ENCODE assay signal across 13 cellular contexts in genomic region chr19:45170146-45171106, GRCh38. TPM values are rescaled to one million over a fixed set of nuclear protein-coding genes. Genes with fewer than 3 reads are reported as not detected.
A peak's percentile ranks its signal among the peaks of the same experiment; 100 is the strongest.
DNase-seq lines count a peak whose midpoint lies in the region; ATAC-seq and TF ChIP-seq lines count a peak whose summit lies in the region.
"Had no signal": no experiment of that assay in that cellular context is flagged by ENCODE, and none has a peak within 500 bp of the region (broad histone marks: within the 10 kb centered on the region; RNA-seq: fewer than 3 reads in every experiment).

No MANE protein-coding gene starts in this region.

- H3K9ac ChIP-seq in colonic mucosa (ENCODE audit: low read depth in 2 of 2, low read length in 2 of 2): no peak overlapping the region

- no peaks in the 10 kb centered on the region for H3K4me1 ChIP-seq in colonic mucosa
- peaks cover 73 to 80% of the 10 kb centered on the region in 2 experiments for H3K4me1 ChIP-seq in neutrophil (ENCODE audit: control insufficient read depth in 1 of 2, insufficient read depth in 1 of 2, low read depth in 1 of 2, low read length in 1 of 2)
- H3K4me1 ChIP-seq: A549 had no signal

- H3K27ac ChIP-seq in KOPT-K1 (ENCODE audit: low read depth, low read length, poor library complexity, severe bottlenecking) (peak overlapping the region; percentile 57), colonic mucosa (no peak overlapping the region), neutrophil (peak overlapping the region; percentile 52)
- H3K27ac ChIP-seq: A549 had no signal

- H3K36me3 Mint-ChIP-seq in activated CD4-positive, alpha-beta T cell treated with anti-CD3 and anti-CD28 coated beads, Interleukin-2, amount 10 ng/mL, durations not matched to agents 24 days and 14 days (ENCODE audit: low read depth): peaks cover 1% of the 10 kb centered on the region
- no peaks in the 10 kb centered on the region for H3K36me3 Mint-ChIP-seq in osteocyte (ENCODE audit: unreplicated experiment)

- H3K9me3 ChIP-seq in KOPT-K1 (ENCODE audit: insufficient read depth, low read length, poor library complexity, severe bottlenecking) (no peaks in the 10 kb centered on the region), colonic mucosa (no peaks in the 10 kb centered on the region), neutrophil (no peaks in the 10 kb centered on the region)
- H3K9me3 ChIP-seq: A549, left lung had no signal

- H3K36me3 ChIP-seq in KOPT-K1 (ENCODE audit: insufficient read depth, low read length) (no peaks in the 10 kb centered on the region), colonic mucosa (no peaks in the 10 kb centered on the region), neutrophil (no peaks in the 10 kb centered on the region)
- H3K36me3 ChIP-seq: left lung had no signal

- no peak for ATAC-seq in HG02759 (IDR thresholded peaks at IDR 0.05; ENCODE audit: unreplicated experiment)
- ATAC-seq: left lung had no signal

- H3K27me3 ChIP-seq in colonic mucosa (no peaks in the 10 kb centered on the region), neutrophil (no peaks in the 10 kb centered on the region)
- H3K27me3 ChIP-seq: left lung had no signal

- H3K4me1 Mint-ChIP-seq in activated CD4-positive, alpha-beta T cell treated with anti-CD3 and anti-CD28 coated beads, Interleukin-2, amount 10 ng/mL, durations not matched to agents 24 days and 14 days: peaks cover 29% of the 10 kb centered on the region
- H3K4me1 Mint-ChIP-seq in osteocyte (ENCODE audit: unreplicated experiment): peaks cover 6% of the 10 kb centered on the region

- no peak for TF ChIP-seq CTCF in colonic mucosa (IDR thresholded peaks at IDR 0.05)
- no peak for TF ChIP-seq CTCF in neutrophil (IDR thresholded peaks at IDR 0.05)
- no peak for TF ChIP-seq CTCF in osteocyte (IDR thresholded peaks at IDR 0.05)

- peak overlapping the region; percentile 82 for H3K4me3 Mint-ChIP-seq in activated CD4-positive, alpha-beta T cell treated with anti-CD3 and anti-CD28 coated beads, Interleukin-2, amount 10 ng/mL, durations not matched to agents 24 days and 14 days
- H3K4me3 Mint-ChIP-seq in osteocyte (ENCODE audit: unreplicated experiment): no peak overlapping the region

- intact Hi-C loops in activated CD4-positive, alpha-beta T cell treated with anti-CD3 and anti-CD28 coated beads, Interleukin-2, amount 10 ng/mL, durations not matched to agents 24 days and 14 days (cut with micrococcal nuclease): no loop called here
- intact Hi-C loops in colonic mucosa (cut with DNase I): no loop called here

- no peak overlapping the region for H3K4me3 ChIP-seq in colonic mucosa
- H3K4me3 ChIP-seq in neutrophil (ENCODE audit: low read depth in 1 of 2, low read length in 1 of 2): no peak overlapping the region
- H3K4me3 ChIP-seq: A549, left lung had no signal

- H3K9me3 Mint-ChIP-seq in activated CD4-positive, alpha-beta T cell treated with anti-CD3 and anti-CD28 coated beads, Interleukin-2, amount 10 ng/mL, durations not matched to agents 24 days and 14 days: no peaks in the 10 kb centered on the region
- H3K9me3 Mint-ChIP-seq in osteocyte (ENCODE audit: unreplicated experiment): no peaks in the 10 kb centered on the region

- no peak for DNase-seq in activated CD4-positive, alpha-beta T cell treated with anti-CD3 and anti-CD28 coated beads, Interleukin-2, amount 10 ng/mL, durations not matched to agents 24 days and 14 days
- DNase-seq in activated CD4-positive, alpha-beta T cell treated with anti-CD3 and anti-CD28 coated beads for 48 hours: no peak
- peak; percentile 23 for DNase-seq in colonic mucosa
- DNase-seq in osteocyte (ENCODE audit: extremely low spot score, unreplicated experiment): no peak
- no peak for DNase-seq in hippocampal formation (lab: John Stamatoyannopoulos, UW)
- DNase-seq: amniotic stem cell, left lung, SHP77 had no signal

- peak overlapping the region; percentile 96 for H3K27ac Mint-ChIP-seq in activated CD4-positive, alpha-beta T cell treated with anti-CD3 and anti-CD28 coated beads, Interleukin-2, amount 10 ng/mL, durations not matched to agents 24 days and 14 days
- H3K27ac Mint-ChIP-seq in osteocyte (ENCODE audit: unreplicated experiment): no peak overlapping the region

- H3K27me3 Mint-ChIP-seq in activated CD4-positive, alpha-beta T cell treated with anti-CD3 and anti-CD28 coated beads, Interleukin-2, amount 10 ng/mL, durations not matched to agents 24 days and 14 days: no peaks in the 10 kb centered on the region
- no peaks in the 10 kb centered on the region for H3K27me3 Mint-ChIP-seq in osteocyte (ENCODE audit: unreplicated experiment)

RNA-seq across cellular contexts. Expression of gene TRAPPC6A, which starts 7.6 kb away (rescaled TPM):
- 24.7 and 28.5 TPM in 2 replicates for total RNA-seq in activated CD4-positive, alpha-beta T cell treated with anti-CD3 and anti-CD28 coated beads, Interleukin-2, amount 10 ng/mL, durations not matched to agents 24 days and 14 days
- total RNA-seq in colonic mucosa (10 to 100 TPM; 17.2 to 35.2 TPM), osteocyte (29.4 and 31.5 TPM in 2 replicates)

RNA-seq across cellular contexts. Expression of gene BLOC1S3, which starts 8.2 kb away (rescaled TPM):
- total RNA-seq in activated CD4-positive, alpha-beta T cell treated with anti-CD3 and anti-CD28 coated beads, Interleukin-2, amount 10 ng/mL, durations not matched to agents 24 days and 14 days: 10.1 and 12.2 TPM in 2 replicates
- 10 to 100 TPM; 10.4 to 15.9 TPM for total RNA-seq in colonic mucosa
- total RNA-seq in osteocyte: 16.9 and 23.1 TPM in 2 replicates

RNA-seq across cellular contexts. Expression of gene NKPD1, which starts 9.6 kb away (rescaled TPM):
- total RNA-seq in activated CD4-positive, alpha-beta T cell treated with anti-CD3 and anti-CD28 coated beads, Interleukin-2, amount 10 ng/mL, durations not matched to agents 24 days and 14 days: 0.16 and 0.28 TPM in 2 replicates
- total RNA-seq in colonic mucosa (under 1 TPM in 1 of 2 donors, not detected in 1; 0.07 TPM), osteocyte (0.18 and 0.35 TPM in 2 replicates)
- total RNA-seq: HT1080, left lung had no signal
